ENCODE assay signal across 1 cellular context in genomic region chr16:26885674-26886073, GRCh38.
TF ChIP-seq lines count a peak whose summit lies in the region.

No MANE protein-coding gene starts in this region.

TF ChIP-seq in K562, 482 proteins besides CTCF, POLR2A, EP300 and RAD21 (continued from another document):
- TF ChIP-seq ATF4 (CRISPR knock-in tag; IDR thresholded peaks at IDR 0.05) (no peak), MEIS2 (IDR thresholded peaks at IDR 0.05; ENCODE audit: partially characterized antibody) (no peak)
